17 cellular contexts compared by ENCODE assay signal in genomic region chr1:57033222-57034019, GRCh38.
DNase-seq lines count a peak whose midpoint lies in the region; ATAC-seq, FAIRE-seq and TF ChIP-seq lines count a peak whose summit lies in the region.
"Had no signal": no experiment of that assay in that cellular context is flagged by ENCODE, and none has a peak within 500 bp of the region (broad histone marks: within the 10 kb centered on the region; RNA-seq: fewer than 3 reads in every experiment).

No MANE protein-coding gene starts in this region.

- H3K27me3 Mint-ChIP-seq in GM23338 (ENCODE audit: insufficient read depth, low read depth, poor library complexity) = peaks cover 7% of the 10 kb centered on the region
- H3K27me3 Mint-ChIP-seq: B cell had no signal

- no peak overlapping the region for H3K4me3 Mint-ChIP-seq in GM23338
- H3K4me3 Mint-ChIP-seq: B cell; CD4-positive, alpha-beta memory T cell had no signal

- no peaks in the 10 kb centered on the region for H4K20me1 ChIP-seq in GM23338 (replicated peaks; ENCODE audit: insufficient read depth)

- ATAC-seq in GM18868 (IDR thresholded peaks at IDR 0.05; ENCODE audit: unreplicated experiment) = peak; percentile 55
- no peak for ATAC-seq in GM23338

- peaks cover 19% of the 10 kb centered on the region for H3K36me3 Mint-ChIP-seq in GM23338 (ENCODE audit: low read depth)

- no peak overlapping the region for H2AFZ ChIP-seq in GM23338

- H3K79me2 ChIP-seq in GM23338 (replicated peaks; ENCODE audit: insufficient read depth) = no peaks in the 10 kb centered on the region

- peaks cover 4% of the 10 kb centered on the region; the same call in 2 of the 3 replicates for H3K4me1 Mint-ChIP-seq in GM23338
- H3K4me1 Mint-ChIP-seq: B cell; CD4-positive, alpha-beta memory T cell had no signal

- no peaks in the 10 kb centered on the region for H3K9me2 ChIP-seq in GM23338 (ENCODE audit: insufficient read depth)
- H3K9me2 ChIP-seq: SK-N-SH had no signal

- H3K36me3 ChIP-seq in bronchial epithelial cell (ENCODE audit: control insufficient read depth, insufficient read depth, low read length) (no peaks in the 10 kb centered on the region), GM23338 (ENCODE audit: insufficient read depth) (no peaks in the 10 kb centered on the region)

- no peak overlapping the region for H3K27ac ChIP-seq in dorsolateral prefrontal cortex
- H3K27ac ChIP-seq in GM23338 (ENCODE audit: low read depth) = no peak overlapping the region

- no peak overlapping the region for H3K4me2 ChIP-seq in GM23338
- H3K4me2 ChIP-seq: SK-N-SH had no signal

- no peak for TF ChIP-seq CTCF in bronchial epithelial cell (IDR thresholded peaks at IDR 0.05; ENCODE audit: insufficient read depth, low read length, severe bottlenecking)
- TF ChIP-seq CTCF in dorsolateral prefrontal cortex (IDR thresholded peaks at IDR 0.05 in 54 of 56, conservative IDR thresholded peaks at IDR 0.05 in 2 of 56; ENCODE audit: low read depth in 1 of 56, partially characterized antibody in 56 of 56) = no peak
- no peak for TF ChIP-seq CTCF in GM23338 (conservative IDR thresholded peaks at IDR 0.05; ENCODE audit: low read depth in 2 of 2)

- no peak overlapping the region for H3K27ac Mint-ChIP-seq in GM23338
- H3K27ac Mint-ChIP-seq: B cell; CD4-positive, alpha-beta memory T cell had no signal

- H3K27me3 ChIP-seq in bronchial epithelial cell (ENCODE audit: control insufficient read depth, insufficient read depth, low read length) (no peaks in the 10 kb centered on the region), dorsolateral prefrontal cortex (no peaks in the 10 kb centered on the region), GM23338 (ENCODE audit: insufficient read depth) (no peaks in the 10 kb centered on the region)

- no peaks in the 10 kb centered on the region for H3F3A ChIP-seq in GM23338 (replicated peaks; ENCODE audit: low read depth)

- H3K4me3 ChIP-seq in bronchial epithelial cell (ENCODE audit: low read depth, low read length) = no peak overlapping the region
- no peak overlapping the region for H3K4me3 ChIP-seq in dorsolateral prefrontal cortex
- H3K4me3 ChIP-seq in GM23338 = no peak overlapping the region

- H3K9me3 Mint-ChIP-seq in GM23338 = peaks cover 17% of the 10 kb centered on the region

- peak; percentile 20 for DNase-seq in stimulated activated CD4-positive, alpha-beta T cell treated with anti-CD3 and anti-CD28 coated beads, Interleukin-1b, Interleukin-23, amount 100 ng/mL, for 48 hours
- no peak for DNase-seq in stimulated activated CD4-positive, alpha-beta T cell treated with anti-CD3 and anti-CD28 coated beads, Interleukin-4, amount 100 ng/mL, for 4 hours
- no peak for DNase-seq in bronchial epithelial cell (ENCODE audit: low read depth)
- no peak for DNase-seq in MV-4-11 (lab: John Stamatoyannopoulos, UW)
- DNase-seq in dorsolateral prefrontal cortex = no peak
- DNase-seq in GM23338 (ENCODE audit: low spot score) = no peak
- DNase-seq: CD4-positive, alpha-beta memory T cell; Karpas-422; MM.1S; NCI-H1105 treated with DMSO at 0.1 percent for 48 hours; NCI-H1694 treated with DMSO at 0.1 percent for 48 hours; NCI-H226; NCI-H524 treated with DMSO at 0.1 percent for 48 hours; SHP77; SK-N-SH had no signal

- H3K4me1 ChIP-seq in GM23338 (ENCODE audit: insufficient read depth) = 0 out of 2 replicates have a peak, but pooled peaks cover 2% of the 10 kb centered on the region

- intact Hi-C loops in dorsolateral prefrontal cortex (cut with DNase I) = no loop called here

- peak; percentile 66 for FAIRE-seq in bronchial epithelial cell (lab: Jason Lieb, UNC)

TF ChIP-seq in GM23338, 12 proteins besides CTCF, POLR2A, EP300 and RAD21 (continues in another document):
- no peak for TF ChIP-seq STAT1 (IDR thresholded peaks at IDR 0.05; ENCODE audit: unreplicated experiment)
- TF ChIP-seq JUNB (IDR thresholded peaks at IDR 0.05; ENCODE audit: unreplicated experiment) = no peak
- TF ChIP-seq EZH2phosphoT487 (IDR thresholded peaks at IDR 0.05; ENCODE audit: unreplicated experiment) = no peak
- no peak for TF ChIP-seq REST (IDR thresholded peaks at IDR 0.05; ENCODE audit: unreplicated experiment)
- TF ChIP-seq POLR2AphosphoS5 (IDR thresholded peaks at IDR 0.05; ENCODE audit: low read depth) = no peak
- TF ChIP-seq ETS1 (IDR thresholded peaks at IDR 0.05) = no peak
- no peak for TF ChIP-seq NANOG (IDR thresholded peaks at IDR 0.05; ENCODE audit: borderline replicate concordance)
- no peak for TF ChIP-seq ZNF331 (CRISPR knock-in tag; IDR thresholded peaks at IDR 0.05; ENCODE audit: low read depth)
- no peak for TF ChIP-seq CREB1 (CRISPR knock-in tag; IDR thresholded peaks at IDR 0.05; ENCODE audit: low read depth)
